ENCODE assay signal across 21 cellular contexts in the genomic region with DNA sequence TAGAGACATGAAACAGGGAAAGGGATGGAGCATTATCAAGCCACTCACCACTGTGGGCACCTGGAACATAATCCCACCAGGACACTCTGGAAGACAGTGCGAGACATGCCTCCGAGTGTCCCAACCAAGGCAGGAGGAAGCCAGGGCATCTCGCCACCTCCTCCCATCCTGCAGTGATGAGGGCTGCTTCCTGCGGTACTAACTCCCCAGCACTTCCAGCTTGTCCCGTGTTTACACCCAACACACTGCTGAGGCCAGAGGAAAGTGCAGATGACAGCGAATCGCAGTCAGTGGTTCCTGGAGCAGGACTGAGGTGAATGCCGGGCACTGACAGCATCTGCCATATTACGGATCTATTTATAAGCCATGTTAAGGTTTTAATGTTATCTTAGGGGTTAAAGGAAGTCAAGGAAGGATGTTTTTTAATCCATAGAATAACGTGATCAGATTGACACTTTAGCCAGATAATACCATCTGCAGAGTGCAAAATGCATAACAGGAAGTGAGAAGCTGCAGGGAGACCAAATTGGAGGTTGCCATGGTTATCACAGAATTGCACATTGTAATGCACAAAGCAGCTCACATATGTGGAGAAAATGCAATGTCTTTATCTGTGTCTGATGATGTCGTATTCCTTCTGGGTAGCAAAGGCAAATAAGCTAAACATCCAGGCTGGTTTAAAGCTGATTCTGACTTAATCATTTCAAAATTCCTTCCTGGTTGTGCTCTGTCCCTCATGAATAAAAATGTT.
A peak's percentile ranks its signal among the peaks of the same experiment; 100 is the strongest.
DNase-seq lines count a peak whose midpoint lies in the region; ATAC-seq and TF ChIP-seq lines count a peak whose summit lies in the region.
"Had no signal": no experiment of that assay in that cellular context is flagged by ENCODE, and none has a peak within 500 bp of the region (broad histone marks: within the 10 kb centered on the region; RNA-seq: fewer than 3 reads in every experiment).

No MANE protein-coding gene starts in this region.

- H3K36me3 ChIP-seq in DOHH2 (ENCODE audit: control insufficient read depth, low read length), result no peaks in the 10 kb centered on the region
- H3K36me3 ChIP-seq: uterus had no signal

- no peak for TF ChIP-seq CTCF in DOHH2 (IDR thresholded peaks at IDR 0.05; ENCODE audit: low read depth, low read length, poor library complexity, severe bottlenecking)

- no peaks in the 10 kb centered on the region for H4K20me1 ChIP-seq in DOHH2 (ENCODE audit: control insufficient read depth, insufficient read depth, low read depth, low read length)

- no peaks in the 10 kb centered on the region for H3F3A ChIP-seq in DOHH2 (ENCODE audit: control insufficient read depth, insufficient read depth)

- no peaks in the 10 kb centered on the region for H3K79me2 ChIP-seq in DOHH2 (ENCODE audit: control insufficient read depth, low read length)

- H3K9me3 ChIP-seq in DOHH2 (ENCODE audit: control insufficient read depth, insufficient read depth, low read length), result no peaks in the 10 kb centered on the region
- H3K9me3 ChIP-seq: uterus had no signal

- ATAC-seq in HG03520 (IDR thresholded peaks at IDR 0.05; ENCODE audit: unreplicated experiment) (peak; percentile 55), GM18498 (IDR thresholded peaks at IDR 0.05; ENCODE audit: unreplicated experiment) (no peak)
- ATAC-seq: activated naive CD8-positive, alpha-beta T cell treated with anti-CD3 and anti-CD28 coated beads, Interleukin-2, amount 50 U/mL, for 24 hours; left cardiac atrium; WTC11 had no signal

- peaks cover 15% of the 10 kb centered on the region for H3K27me3 ChIP-seq in DOHH2 (ENCODE audit: control insufficient read depth, low read length)
- H3K27me3 ChIP-seq: uterus had no signal

- peaks cover 10% of the 10 kb centered on the region for H3K4me1 ChIP-seq in DOHH2 (ENCODE audit: control insufficient read depth, low read length)
- H3K4me1 ChIP-seq: uterus had no signal

- peak overlapping the region; percentile 23; the same call in 1 of the 2 replicates for H3K4me2 ChIP-seq in DOHH2 (ENCODE audit: low read length)

- H3K9me2 ChIP-seq in DOHH2 (replicated peaks; ENCODE audit: control insufficient read depth, low read length), result no peaks in the 10 kb centered on the region

- no peak overlapping the region for H3K4me3 ChIP-seq in DOHH2 (ENCODE audit: low read length)
- H3K4me3 ChIP-seq: SK-N-MC, uterus had no signal

- H3K27ac ChIP-seq in DOHH2 (ENCODE audit: low read depth, low read length) (no peak overlapping the region), angular gyrus (ENCODE audit: low read depth, low read length) (peak overlapping the region; percentile 27)
- H3K27ac ChIP-seq: SK-N-MC, uterus had no signal

- peak; percentile 28 for DNase-seq in occipital lobe (lab: John Stamatoyannopoulos, UW)
- DNase-seq in stimulated activated CD4-positive, alpha-beta T cell treated with anti-CD3 and anti-CD28 coated beads, Interleukin-15, amount 100 ng/mL, for 24 hours, result no peak
- no peak for DNase-seq in cerebellar nuclear complex (lab: John Stamatoyannopoulos, UW)
- DNase-seq: activated CD4-positive, alpha-beta memory T cell treated with anti-CD3 and anti-CD28 coated beads for 36 hours; activated effector memory CD4-positive, alpha-beta T cell treated with Interleukin-2 at 50 U/mL for 16 hours; activated naive CD8-positive, alpha-beta T cell treated with anti-CD3 and anti-CD28 coated beads, Interleukin-2, amount 50 U/mL, for 24 hours; CD8-positive, alpha-beta memory T cell; DMS153; HCEC 1CT; KBM-7; left cardiac atrium; NCI-H187 treated with DMSO at 0.1 percent for 48 hours; NCI-H446 treated with DMSO at 0.1 percent for 48 hours; substantia nigra; uterus had no signal
